In the genomic region with DNA sequence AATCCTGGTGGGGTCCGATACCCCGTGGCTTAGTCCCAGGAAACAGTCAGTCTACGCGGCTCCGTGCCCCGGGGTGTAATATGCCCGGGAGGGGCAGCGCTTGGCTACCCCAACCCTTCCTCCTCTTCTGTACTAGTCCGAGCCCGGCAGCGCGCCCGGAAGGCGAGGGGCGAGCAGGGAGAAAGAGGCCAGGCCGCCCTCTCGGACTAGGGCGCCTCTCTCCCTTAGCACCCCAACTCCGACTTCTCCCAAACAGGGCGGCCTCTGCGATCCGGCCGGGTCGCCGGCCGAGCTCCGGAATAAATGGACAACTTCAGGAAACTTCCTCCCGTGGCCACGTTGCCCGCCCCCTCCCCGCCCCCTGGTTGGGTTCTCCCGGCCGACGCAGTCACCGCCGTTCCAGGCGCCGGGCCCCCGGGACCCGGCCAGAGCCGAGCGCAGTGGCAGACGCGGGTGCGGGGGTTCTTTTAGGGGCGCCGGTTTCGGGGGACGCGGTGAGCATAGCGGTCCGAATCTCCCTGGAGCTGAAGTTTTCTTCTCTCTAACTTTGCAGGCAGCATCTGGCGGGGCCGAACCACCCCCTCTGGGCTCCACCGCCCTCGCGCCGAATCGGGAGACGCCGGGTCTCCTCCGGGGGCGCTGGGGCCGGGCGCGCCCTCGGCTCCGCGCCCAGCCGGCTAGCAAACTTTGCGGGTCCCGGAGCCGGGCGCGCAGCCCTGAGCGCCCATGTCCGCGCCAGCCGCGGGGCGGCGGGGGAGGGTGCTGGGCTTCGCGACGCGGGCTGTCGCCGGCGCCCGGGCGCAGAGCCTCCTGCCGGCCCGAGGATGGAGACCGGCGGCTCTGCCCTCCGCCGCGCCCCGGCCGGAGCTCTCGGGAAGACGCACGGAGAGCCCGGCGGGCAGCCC, we compare ENCODE assay signal across 8 cellular contexts. TPM values are rescaled to one million over a fixed set of nuclear protein-coding genes. Genes with fewer than 3 reads are reported as not detected.
DNase-seq lines count a peak whose midpoint lies in the region; ATAC-seq, FAIRE-seq and TF ChIP-seq lines count a peak whose summit lies in the region.

A gene with protein sequence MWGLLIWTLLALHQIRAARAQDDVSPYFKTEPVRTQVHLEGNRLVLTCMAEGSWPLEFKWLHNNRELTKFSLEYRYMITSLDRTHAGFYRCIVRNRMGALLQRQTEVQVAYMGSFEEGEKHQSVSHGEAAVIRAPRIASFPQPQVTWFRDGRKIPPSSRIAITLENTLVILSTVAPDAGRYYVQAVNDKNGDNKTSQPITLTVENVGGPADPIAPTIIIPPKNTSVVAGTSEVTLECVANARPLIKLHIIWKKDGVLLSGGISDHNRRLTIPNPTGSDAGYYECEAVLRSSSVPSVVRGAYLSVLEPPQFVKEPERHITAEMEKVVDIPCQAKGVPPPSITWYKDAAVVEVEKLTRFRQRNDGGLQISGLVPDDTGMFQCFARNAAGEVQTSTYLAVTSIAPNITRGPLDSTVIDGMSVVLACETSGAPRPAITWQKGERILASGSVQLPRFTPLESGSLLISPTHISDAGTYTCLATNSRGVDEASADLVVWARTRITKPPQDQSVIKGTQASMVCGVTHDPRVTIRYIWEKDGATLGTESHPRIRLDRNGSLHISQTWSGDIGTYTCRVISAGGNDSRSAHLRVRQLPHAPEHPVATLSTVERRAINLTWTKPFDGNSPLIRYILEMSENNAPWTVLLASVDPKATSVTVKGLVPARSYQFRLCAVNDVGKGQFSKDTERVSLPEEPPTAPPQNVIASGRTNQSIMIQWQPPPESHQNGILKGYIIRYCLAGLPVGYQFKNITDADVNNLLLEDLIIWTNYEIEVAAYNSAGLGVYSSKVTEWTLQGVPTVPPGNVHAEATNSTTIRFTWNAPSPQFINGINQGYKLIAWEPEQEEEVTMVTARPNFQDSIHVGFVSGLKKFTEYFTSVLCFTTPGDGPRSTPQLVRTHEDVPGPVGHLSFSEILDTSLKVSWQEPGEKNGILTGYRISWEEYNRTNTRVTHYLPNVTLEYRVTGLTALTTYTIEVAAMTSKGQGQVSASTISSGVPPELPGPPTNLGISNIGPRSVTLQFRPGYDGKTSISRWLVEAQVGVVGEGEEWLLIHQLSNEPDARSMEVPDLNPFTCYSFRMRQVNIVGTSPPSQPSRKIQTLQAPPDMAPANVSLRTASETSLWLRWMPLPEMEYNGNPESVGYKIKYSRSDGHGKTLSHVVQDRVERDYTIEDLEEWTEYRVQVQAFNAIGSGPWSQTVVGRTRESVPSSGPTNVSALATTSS (N-terminal part only) (minus strand): TSS at position 301 of the 905 bp plus-strand sequence. CDS start 357 bp downstream, outside the sequence.

- DNase-seq in ELF-1 (ENCODE audit: low read depth, low spot score) = peak; percentile 52
- peak; percentile 58 to 67 for DNase-seq in SJCRH30
- no peak for DNase-seq in esophagus muscularis mucosa (ENCODE audit: extremely low spot score)
- DNase-seq in GM12892 (ENCODE audit: insufficient read length) = no peak
- no peak for DNase-seq in H4 (ENCODE audit: low spot score)
- no peak for DNase-seq in DMS153 (lab: John Stamatoyannopoulos, UW)

- no peak for TF ChIP-seq EP300 in esophagus muscularis mucosa (IDR thresholded peaks at IDR 0.05)

- peaks cover 9% of the 10 kb centered on the region; the same call in 1 of the 2 replicates for H3K4me1 ChIP-seq in SJCRH30
- peaks cover 19 to 38% (median 35%) of the 10 kb centered on the region in 4 donors for H3K4me1 ChIP-seq in esophagus muscularis mucosa

- H3K9me3 ChIP-seq in SJCRH30 (replicated peaks) (no peaks in the 10 kb centered on the region), esophagus muscularis mucosa (no peaks in the 10 kb centered on the region)

- H3K4me1 Mint-ChIP-seq in nephron = peaks cover 56% of the 10 kb centered on the region

- TF ChIP-seq POLR2A in esophagus muscularis mucosa (IDR thresholded peaks at IDR 0.05; ENCODE audit: low read depth) (no peak), GM12892 (IDR thresholded peaks at IDR 0.05; ENCODE audit: low read depth, low read length) (no peak)

- H3K4me3 Mint-ChIP-seq in nephron = peak within 1 kb of the TSS; percentile 94 to 95 (median 95)

- H3K4me3 ChIP-seq in SJCRH30 (peak within 1 kb of the TSS; percentile 86), esophagus muscularis mucosa (peak within 1 kb of the TSS; percentile 52 to 64 (median 54))

- H3K27me3 Mint-ChIP-seq in nephron (ENCODE audit: low read depth) = peaks cover 55% of the 10 kb centered on the region

- peak within 1 kb of the TSS; percentile 50 to 77 (median 72) for H3K27ac Mint-ChIP-seq in nephron

- no peak for FAIRE-seq in GM12892 (lab: Jason Lieb, UNC)

- 0% methylated on average over 8 of the region's 105 CpGs for WGBS in esophagus muscularis mucosa

- no peaks in the 10 kb centered on the region for H3K9me3 Mint-ChIP-seq in nephron

- no peak for ATAC-seq in GM18519 (IDR thresholded peaks at IDR 0.05; ENCODE audit: low FRiP score, unreplicated experiment)

- TF ChIP-seq CTCF in esophagus muscularis mucosa (IDR thresholded peaks at IDR 0.05) = no peak
- TF ChIP-seq CTCF in nephron (IDR thresholded peaks at IDR 0.05; ENCODE audit: unreplicated experiment in 3 of 3) = no peak

- H3K36me3 Mint-ChIP-seq in nephron (ENCODE audit: low read depth) = no peaks in the 10 kb centered on the region

- H3K27me3 ChIP-seq in SJCRH30 (no peaks in the 10 kb centered on the region), esophagus muscularis mucosa (peaks cover 0 to 89% (median 33%) of the 10 kb centered on the region in 4 donors)

- H3K36me3 ChIP-seq in SJCRH30 (no peaks in the 10 kb centered on the region), esophagus muscularis mucosa (no peaks in the 10 kb centered on the region)

- H3K27ac ChIP-seq in SJCRH30 (peak within 1 kb of the TSS; percentile 56), esophagus muscularis mucosa (replicated peaks in 1 of 4) (peak within 1 kb of the TSS in 1 of 4 donors; percentile 18)

- intact Hi-C loops in esophagus muscularis mucosa (cut with DNase I) = no loop called here

RNA-seq across cellular contexts. Expression of the gene that starts here (rescaled TPM):
- 15.2 and 16.4 TPM in 2 replicates for total RNA-seq in SJCRH30 (2014; rRNA removed; shearing (Covaris generic))
- 1 to 10 TPM in 2 of 4 donors, under 1 TPM in 2; 0.42 to 2.0 (median 1.2) TPM for total RNA-seq in esophagus muscularis mucosa
- polyA plus RNA-seq in GM12892 (2012; ENCODE audit: missing spikeins) = not detected
- total RNA-seq in H4 (2014; rRNA removed; shearing (Covaris generic)) = 0.46 and 1.0 TPM in 2 replicates

Comparison
In these comparisons a context has a peak if more than half of its experiments do, and no peak if none do; other contexts are left out.
1. DNase-seq: peak in ELF-1 (single experiment) and SJCRH30 (2 of 2); none in esophagus muscularis mucosa (single experiment), GM12892 (single experiment), H4 (single experiment) and DMS153 (single experiment).